32 cellular contexts compared by ENCODE assay signal in genomic region chr10:93346060-93346459, GRCh38.
A peak's percentile ranks its signal among the peaks of the same experiment; 100 is the strongest.
DNase-seq lines count a peak whose midpoint lies in the region; ATAC-seq and TF ChIP-seq lines count a peak whose summit lies in the region.
"Had no signal": no experiment of that assay in that cellular context is flagged by ENCODE, and none has a peak within 500 bp of the region (broad histone marks: within the 10 kb centered on the region; RNA-seq: fewer than 3 reads in every experiment).

No MANE protein-coding gene starts in this region.

- no peaks in the 10 kb centered on the region for H3K9me3 ChIP-seq in thoracic aorta
- H3K9me3 ChIP-seq in CD8-positive, alpha-beta T cell (ENCODE audit: low read length) = no peaks in the 10 kb centered on the region
- no peaks in the 10 kb centered on the region for H3K9me3 ChIP-seq in mammary epithelial cell (replicated peaks; ENCODE audit: insufficient read depth, low read length)
- H3K9me3 ChIP-seq: A549, BE2C, gastroesophageal sphincter, pancreas, SJSA1, stomach, tibial artery, vagina had no signal

- POLR2A ChIA-PET in CD8-positive, alpha-beta T cell (lab: Charles Lee) = no interaction called here

- H3K4me3 Mint-ChIP-seq in activated naive CD8-positive, alpha-beta T cell treated with anti-CD3 and anti-CD28 coated beads, Interleukin-2, amount 50 U/mL, for 24 hours = no peak overlapping the region
- H3K4me3 Mint-ChIP-seq in activated naive CD8-positive, alpha-beta T cell treated with anti-CD3 and anti-CD28 coated beads for 36 hours = no peak overlapping the region
- no peak overlapping the region for H3K4me3 Mint-ChIP-seq in CD8-positive, alpha-beta T cell
- H3K4me3 Mint-ChIP-seq: activated CD4-positive, alpha-beta T cell treated with anti-CD3 and anti-CD28 coated beads, Interleukin-2, amount 10 ng/mL, durations not matched to agents 7 days and 5 days; activated naive CD8-positive, alpha-beta T cell; dendritic cell treated with granulocyte-macrophage colony-stimulating factor and Interleukin-4, amounts not matched to agents 40 ng/mL and 50 ng/mL, for 4 days; neural crest cell had no signal

- H3K4me1 ChIP-seq in thoracic aorta (ENCODE audit: control insufficient read depth in 1 of 2, low read depth in 2 of 2) (peaks cover 9 to 15% of the 10 kb centered on the region in 2 donors), mammary epithelial cell (ENCODE audit: insufficient read depth, low read length) (no peaks in the 10 kb centered on the region)
- H3K4me1 ChIP-seq in CD8-positive, alpha-beta T cell (ENCODE audit: insufficient read depth, low read length) = no peaks in the 10 kb centered on the region
- H3K4me1 ChIP-seq: A549, BE2C, gastroesophageal sphincter, pancreas, SJSA1, stomach, vagina had no signal

- no peak overlapping the region for H3K9ac ChIP-seq in mammary epithelial cell (ENCODE audit: insufficient read depth, low read length)

- ATAC-seq in activated naive CD8-positive, alpha-beta T cell treated with anti-CD3 and anti-CD28 coated beads, Interleukin-2, amount 50 U/mL, for 24 hours = peak; percentile 57
- ATAC-seq in thoracic aorta (ENCODE audit: insufficient number of reproducible peaks, low FRiP score, low read depth) (peak; percentile 64), GM21360 (IDR thresholded peaks at IDR 0.05; ENCODE audit: unreplicated experiment) (no peak)
- no peak for ATAC-seq in CD8-positive, alpha-beta T cell
- ATAC-seq: esophagus mucosa, gastroesophageal sphincter had no signal

- no peaks in the 10 kb centered on the region for H3K27me3 ChIP-seq in thoracic aorta (replicated peaks; ENCODE audit: insufficient read depth)
- H3K27me3 ChIP-seq in CD8-positive, alpha-beta T cell (ENCODE audit: insufficient read depth, low read length) = no peaks in the 10 kb centered on the region
- H3K27me3 ChIP-seq in mammary epithelial cell (ENCODE audit: insufficient read depth, low read length) = no peaks in the 10 kb centered on the region
- H3K27me3 ChIP-seq: BE2C, gastroesophageal sphincter, hepatocyte, pancreas, SJSA1, stomach, tibial artery, vagina had no signal

- BruUV-seq in mammary epithelial cell (replicated peaks; lab: Mats Ljungman, UMichigan) = no TSS peak

- H3K27ac Mint-ChIP-seq in activated naive CD8-positive, alpha-beta T cell treated with anti-CD3 and anti-CD28 coated beads, Interleukin-2, amount 50 U/mL, for 24 hours = no peak overlapping the region
- no peak overlapping the region for H3K27ac Mint-ChIP-seq in activated naive CD8-positive, alpha-beta T cell treated with anti-CD3 and anti-CD28 coated beads for 36 hours
- H3K27ac Mint-ChIP-seq in CD8-positive, alpha-beta T cell = no peak overlapping the region
- H3K27ac Mint-ChIP-seq: activated CD4-positive, alpha-beta T cell treated with anti-CD3 and anti-CD28 coated beads, Interleukin-2, amount 10 ng/mL, durations not matched to agents 7 days and 5 days had no signal

- H3K27me3 Mint-ChIP-seq in activated naive CD8-positive, alpha-beta T cell treated with anti-CD3 and anti-CD28 coated beads, Interleukin-2, amount 50 U/mL, for 24 hours = peaks cover 2% of the 10 kb centered on the region
- H3K27me3 Mint-ChIP-seq in activated naive CD8-positive, alpha-beta T cell treated with anti-CD3 and anti-CD28 coated beads for 36 hours = no peaks in the 10 kb centered on the region
- H3K27me3 Mint-ChIP-seq in CD8-positive, alpha-beta T cell (ENCODE audit: low read depth) = no peaks in the 10 kb centered on the region
- H3K27me3 Mint-ChIP-seq: activated CD4-positive, alpha-beta T cell treated with anti-CD3 and anti-CD28 coated beads, Interleukin-2, amount 10 ng/mL, durations not matched to agents 7 days and 5 days; dendritic cell treated with granulocyte-macrophage colony-stimulating factor and Interleukin-4, amounts not matched to agents 40 ng/mL and 50 ng/mL, for 4 days had no signal

- H3K4me2 ChIP-seq in mammary epithelial cell (ENCODE audit: insufficient read depth, low read depth, low read length) = no peak overlapping the region
- H3K4me2 ChIP-seq: A549, hepatocyte, smooth muscle cell had no signal

- H2AFZ ChIP-seq in mammary epithelial cell (ENCODE audit: low read depth, low read length) = no peak overlapping the region
- H2AFZ ChIP-seq: hepatocyte had no signal

- H3K27ac ChIP-seq in VCaP = 0 out of 2 replicates have a peak overlapping the region, but pooled peaks have one; percentile 19
- peak overlapping the region in 1 of 2 donors; percentile 40 for H3K27ac ChIP-seq in thoracic aorta
- no peak overlapping the region for H3K27ac ChIP-seq in CD8-positive, alpha-beta T cell (ENCODE audit: low read depth, low read length)
- no peak overlapping the region for H3K27ac ChIP-seq in mammary epithelial cell (ENCODE audit: insufficient read depth, low read depth, low read length)
- H3K27ac ChIP-seq: A549, gastroesophageal sphincter, hepatocyte, pancreas, SJSA1, stomach, vagina had no signal

- intact Hi-C loops in CD8-positive, alpha-beta T cell (cut with DNase I, micrococcal nuclease) = no loop called here
- intact Hi-C loops in mammary epithelial cell (cut with micrococcal nuclease) = no loop called here

- DNase-seq in activated naive CD8-positive, alpha-beta T cell treated with anti-CD3 and anti-CD28 coated beads, Interleukin-2, amount 50 U/mL, for 24 hours = no peak
- no peak for DNase-seq in activated naive CD8-positive, alpha-beta T cell treated with anti-CD3 and anti-CD28 coated beads for 36 hours
- peak; percentile 18 for DNase-seq in fibroblast of peridontal ligament (ENCODE audit: extremely low read depth)
- DNase-seq in thoracic aorta (ENCODE audit: low spot score) = no peak
- DNase-seq in CD8-positive, alpha-beta T cell = no peak
- DNase-seq in mammary epithelial cell = no peak
- DNase-seq: activated CD4-positive, alpha-beta T cell treated with anti-CD3 and anti-CD28 coated beads, Interleukin-2, amount 10 ng/mL, durations not matched to agents 7 days and 5 days; activated effector memory CD4-positive, alpha-beta T cell treated with anti-CD3 and anti-CD28 coated beads, Interleukin-2, amount 50 U/mL, for 16 hours; activated T-cell treated with anti-CD3 and anti-CD28 coated beads, Interleukin-2, amount 50 U/mL, for 1 hour; BE2C; central memory CD4-positive, alpha-beta T cell; HCEC 1CT; NCI-H1436 treated with DMSO at 0.1 percent for 48 hours; NCI-H2107; NCI-H345; NCI-H82; pancreas; stomach; T1000; tibial artery had no signal

- CTCF ChIA-PET in CD8-positive, alpha-beta T cell (lab: Charles Lee) = interaction anchor here (1.0 kb wide), 2 partner anchors 13 to 137 kb away, joined by 3 read pairs; partner anchors contain the start of gene MYOF
- CTCF ChIA-PET in mammary epithelial cell (lab: Charles Lee; ENCODE audit: low non-redundant PET) = no interaction called here

- H3K9me3 Mint-ChIP-seq in activated naive CD8-positive, alpha-beta T cell treated with anti-CD3 and anti-CD28 coated beads, Interleukin-2, amount 50 U/mL, for 24 hours = no peaks in the 10 kb centered on the region
- no peaks in the 10 kb centered on the region for H3K9me3 Mint-ChIP-seq in activated naive CD8-positive, alpha-beta T cell treated with anti-CD3 and anti-CD28 coated beads for 36 hours
- H3K9me3 Mint-ChIP-seq in CD8-positive, alpha-beta T cell = no peaks in the 10 kb centered on the region
- H3K9me3 Mint-ChIP-seq: activated CD4-positive, alpha-beta T cell treated with anti-CD3 and anti-CD28 coated beads, Interleukin-2, amount 10 ng/mL, durations not matched to agents 7 days and 5 days; dendritic cell treated with granulocyte-macrophage colony-stimulating factor and Interleukin-4, amounts not matched to agents 40 ng/mL and 50 ng/mL, for 4 days; neural crest cell had no signal

- no peaks in the 10 kb centered on the region for H4K20me1 ChIP-seq in mammary epithelial cell (ENCODE audit: insufficient read depth, low read length)

- peaks cover 3% of the 10 kb centered on the region for H3K79me2 ChIP-seq in mammary epithelial cell (ENCODE audit: insufficient read depth, low read length)
- H3K79me2 ChIP-seq: hepatocyte had no signal

- WGBS in mammary epithelial cell (ENCODE audit: low coverage, missing lambda C conversion rate) = 87% methylated on average over 3 of the region's 3 CpGs

- H3K4me3 ChIP-seq in thoracic aorta (no peak overlapping the region), mammary epithelial cell (replicated peaks in 1 of 3; ENCODE audit: insufficient read depth in 1 of 3, low read depth in 2 of 3, low read length in 3 of 3) (no peak overlapping the region)
- H3K4me3 ChIP-seq in CD8-positive, alpha-beta T cell (ENCODE audit: low read depth, low read length) = no peak overlapping the region
- H3K4me3 ChIP-seq: A549, gastroesophageal sphincter, hepatocyte, pancreas, SJSA1, smooth muscle cell, stomach, tibial artery, vagina had no signal

- in situ Hi-C loops in mammary epithelial cell (cut with MboI; ENCODE audit: low sequenced_read_pairs in 2 of 2) = loop anchor here in 1 of 2 donors (25.0 kb wide), 1 partner anchor 459 kb away; no protein-coding TSS in a partner anchor

- peaks cover 15% of the 10 kb centered on the region for H3K36me3 Mint-ChIP-seq in activated naive CD8-positive, alpha-beta T cell treated with anti-CD3 and anti-CD28 coated beads, Interleukin-2, amount 50 U/mL, for 24 hours (ENCODE audit: low read depth)
- no peaks in the 10 kb centered on the region for H3K36me3 Mint-ChIP-seq in activated naive CD8-positive, alpha-beta T cell treated with anti-CD3 and anti-CD28 coated beads for 36 hours
- H3K36me3 Mint-ChIP-seq in CD8-positive, alpha-beta T cell = no peaks in the 10 kb centered on the region
- H3K36me3 Mint-ChIP-seq: activated naive CD8-positive, alpha-beta T cell had no signal

- TF ChIP-seq CTCF in VCaP (conservative IDR thresholded peaks at IDR 0.05) (no peak), thoracic aorta (IDR thresholded peaks at IDR 0.05) (no peak), mammary epithelial cell (conservative IDR thresholded peaks at IDR 0.05 in 1 of 2, IDR thresholded peaks at IDR 0.05 in 1 of 2; ENCODE audit: extremely low read depth in 1 of 2, insufficient read depth in 1 of 2, low read depth in 1 of 2, low read length in 2 of 2) (no peak)
- no peak for TF ChIP-seq CTCF in CD8-positive, alpha-beta T cell (IDR thresholded peaks at IDR 0.05)

- H3K4me1 Mint-ChIP-seq in activated naive CD8-positive, alpha-beta T cell treated with anti-CD3 and anti-CD28 coated beads, Interleukin-2, amount 50 U/mL, for 24 hours = peaks cover 8% of the 10 kb centered on the region
- H3K4me1 Mint-ChIP-seq in activated naive CD8-positive, alpha-beta T cell treated with anti-CD3 and anti-CD28 coated beads for 36 hours = peaks cover 4% of the 10 kb centered on the region
- H3K4me1 Mint-ChIP-seq in CD8-positive, alpha-beta T cell (ENCODE audit: low read depth) = no peaks in the 10 kb centered on the region

- dilution Hi-C loops in mammary epithelial cell (cut with HindIII; ENCODE audit: low sequenced_read_pairs) = no loop called here

- H3K36me3 ChIP-seq in thoracic aorta = peaks cover 49% of the 10 kb centered on the region
- H3K36me3 ChIP-seq in CD8-positive, alpha-beta T cell (ENCODE audit: insufficient read depth, low read length) = no peaks in the 10 kb centered on the region
- peaks cover 68% of the 10 kb centered on the region for H3K36me3 ChIP-seq in mammary epithelial cell (ENCODE audit: insufficient read depth, low read length)
- H3K36me3 ChIP-seq: BE2C, pancreas had no signal

Comparison
In these comparisons a context has a peak if more than half of its experiments do, and no peak if none do; other contexts are left out.
1. ATAC-seq: peak in activated naive CD8-positive, alpha-beta T cell treated with anti-CD3 and anti-CD28 coated beads, Interleukin-2, amount 50 U/mL, for 24 hours (single experiment) and thoracic aorta (single experiment); none in CD8-positive, alpha-beta T cell (single experiment) and GM21360 (single experiment).